Comparison of ENCODE assay signal across 10 cellular contexts in the genomic region with DNA sequence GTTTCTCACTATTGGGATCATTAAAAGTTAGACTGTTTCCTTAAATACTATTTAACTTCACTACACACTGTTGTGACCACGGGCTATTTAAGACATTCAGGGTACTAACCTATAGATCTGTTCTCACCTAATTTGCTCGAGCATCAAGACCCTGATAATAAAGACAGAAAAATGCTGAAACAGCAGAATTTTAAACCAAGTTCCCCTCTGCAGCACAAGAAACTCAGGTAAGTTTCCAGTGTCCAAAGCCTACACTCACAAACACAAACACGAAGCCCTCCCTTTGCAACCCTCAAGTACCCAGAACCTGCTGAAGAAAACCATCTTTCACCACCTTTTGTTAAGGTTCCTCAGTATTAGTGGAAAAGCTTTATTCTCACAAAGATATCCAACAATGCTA. TPM values are rescaled to one million over a fixed set of nuclear protein-coding genes. Genes with fewer than 3 reads are reported as not detected.
DNase-seq lines count a peak whose midpoint lies in the region; ATAC-seq, FAIRE-seq and TF ChIP-seq lines count a peak whose summit lies in the region.
"Had no signal": no experiment of that assay in that cellular context is flagged by ENCODE, and none has a peak within 500 bp of the region (broad histone marks: within the 10 kb centered on the region; RNA-seq: fewer than 3 reads in every experiment).

No MANE protein-coding gene starts in this region.

- peak overlapping the region; percentile 81 for H3K4me2 ChIP-seq in GM12878 (ENCODE audit: control insufficient read depth, insufficient read depth)

- H3K4me1 ChIP-seq in HUES48 (ENCODE audit: control insufficient read depth, insufficient read depth, low read length) (peaks cover 56% of the 10 kb centered on the region), GM12878 (ENCODE audit: control insufficient read depth, insufficient read depth, low read length) (peaks cover 12% of the 10 kb centered on the region), mucosa of rectum (ENCODE audit: control insufficient read depth in 2 of 2, insufficient read depth in 2 of 2, low read length in 2 of 2) (peaks cover 49 to 60% of the 10 kb centered on the region in 2 donors)

- H3K27ac ChIP-seq in AG04450 (ENCODE audit: low read depth, low read length), result no peak overlapping the region
- no peak overlapping the region for H3K27ac ChIP-seq in HUES48 (ENCODE audit: low read depth, low read length)
- peak overlapping the region; percentile 98 for H3K27ac ChIP-seq in GM12878 (ENCODE audit: control insufficient read depth, insufficient read depth)
- H3K27ac ChIP-seq in mucosa of rectum (ENCODE audit: low read depth in 2 of 2, low read length in 2 of 2), result peak overlapping the region; percentile 99

- WGBS in GM12878 (ENCODE audit: insufficient coverage, insufficient replicate concordance, low lambda C conversion rate, missing lambda C conversion rate), result 0% methylated on average over 3 of the region's 3 CpGs

- RAD21 ChIA-PET in GM12878 (lab: Charles Lee; ENCODE audit: unreplicated experiment), result interaction anchor here (1.1 to 3.3 kb wide), 4 partner anchors 8 to 67 kb away, joined by 3 to 31 read pairs (median 6); no protein-coding TSS in a partner anchor

- TF ChIP-seq POLR2A in GM12878 (IDR thresholded peaks at IDR 0.05; ENCODE audit: low read depth, low read length), result no peak; the same call in 1 of the 2 replicates

- H4K20me1 ChIP-seq in GM12878 (ENCODE audit: control insufficient read depth, insufficient read depth), result 0 out of 2 replicates have a peak, but pooled peaks cover 3% of the 10 kb centered on the region

- H3K79me2 ChIP-seq in GM12878 (ENCODE audit: control insufficient read depth, insufficient read depth, low read length), result peaks cover 98% of the 10 kb centered on the region

- peaks cover 4% of the 10 kb centered on the region; the same call in 1 of the 2 replicates for H3K9me3 ChIP-seq in AG04450 (ENCODE audit: control insufficient read depth, insufficient read depth, low read length)
- no peaks in the 10 kb centered on the region for H3K9me3 ChIP-seq in HUES48 (ENCODE audit: control insufficient read depth, insufficient read depth, low read length)
- H3K9me3 ChIP-seq in GM12878 (replicated peaks; ENCODE audit: control insufficient read depth, insufficient read depth, low read length), result no peaks in the 10 kb centered on the region
- H3K9me3 ChIP-seq in mucosa of rectum (ENCODE audit: control insufficient read depth in 2 of 2, low read length in 2 of 2), result no peaks in the 10 kb centered on the region
- H3K9me3 ChIP-seq: pancreas had no signal

- TF ChIP-seq CTCF in AG04450 (IDR thresholded peaks at IDR 0.05; ENCODE audit: low read depth, low read length), result no peak
- no peak for TF ChIP-seq CTCF in GM12878 (IDR thresholded peaks at IDR 0.05 in 2 of 3, conservative IDR thresholded peaks at IDR 0.05 in 1 of 3; ENCODE audit: control insufficient read depth in 2 of 3, extremely low read depth in 1 of 3, insufficient read depth in 1 of 3, low read depth in 3 of 3, low read length in 3 of 3)

- intact Hi-C loops in GM12878 (cut with micrococcal nuclease; ENCODE audit: unreplicated experiment), result no loop called here

- no peak for TF ChIP-seq EP300 in GM12878 (IDR thresholded peaks at IDR 0.05; ENCODE audit: borderline replicate concordance in 1 of 2, control insufficient read depth in 1 of 2, low read depth in 2 of 2, low read length in 2 of 2)

- no peak overlapping the region for H2AFZ ChIP-seq in GM12878 (ENCODE audit: control insufficient read depth, low read depth, low read length)

- ATAC-seq in GM12878 (no peak), GM19324 (IDR thresholded peaks at IDR 0.05; ENCODE audit: low FRiP score, unreplicated experiment) (no peak)
- ATAC-seq: pancreas had no signal

- CTCF ChIA-PET in AG04450 (lab: Charles Lee) (interaction anchor here (0.6 to 3.8 kb wide), 3 partner anchors 27 to 460 kb away, joined by 4 to 16 read pairs (median 6); no protein-coding TSS in a partner anchor), GM12878 (lab: Yijun Ruan, JAX) (interaction anchor here (1.0 to 7.4 kb wide), 5 partner anchors 9 to 284 kb away, joined by 4 to 88 read pairs (median 6); no protein-coding TSS in a partner anchor)

- no TSS peak for BruUV-seq in GM12878 (replicated peaks; lab: Mats Ljungman, UMichigan)

- peak overlapping the region; percentile 99; the same call in 1 of the 2 replicates for H3K9ac ChIP-seq in HUES48 (ENCODE audit: low read depth, low read length)
- peak overlapping the region; percentile 99 for H3K9ac ChIP-seq in GM12878 (ENCODE audit: control insufficient read depth, insufficient read depth, low read length)
- H3K9ac ChIP-seq in mucosa of rectum (ENCODE audit: low read depth in 1 of 2, low read length in 2 of 2), result peak overlapping the region in 1 of 2 donors; percentile 95

- FAIRE-seq in GM12878 (lab: Jason Lieb, UNC), result no peak
- FAIRE-seq: pancreas had no signal

- in situ Hi-C loops in GM12878 (cut with MboI), result no loop called here

- TF ChIP-seq RAD21 in GM12878 (IDR thresholded peaks at IDR 0.05; ENCODE audit: insufficient read depth, low read depth, low read length), result no peak

- H3K36me3 ChIP-seq in HUES48 (ENCODE audit: control insufficient read depth, insufficient read depth, low read length), result peaks cover 58% of the 10 kb centered on the region
- H3K36me3 ChIP-seq in GM12878 (ENCODE audit: control insufficient read depth in 2 of 2, insufficient read depth in 2 of 2, low read length in 1 of 2), result peaks cover 0 to 6% of the 10 kb centered on the region in 2 experiments; a peak in 1 of 4 replicates
- peaks cover 4 to 6% of the 10 kb centered on the region in 2 donors for H3K36me3 ChIP-seq in mucosa of rectum (ENCODE audit: control insufficient read depth in 2 of 2, insufficient read depth in 2 of 2, low read length in 2 of 2)
- H3K36me3 ChIP-seq: pancreas had no signal

- POLR2A ChIA-PET in AG04450 (lab: Yijun Ruan, JAX), result no interaction called here
- POLR2A ChIA-PET in GM12878 (lab: Charles Lee), result interaction anchor here (0.5 to 5.5 kb wide), 5 partner anchors 8 to 1078 kb away, joined by 3 to 74 read pairs (median 6); partner anchors contain the start of gene DSTN

- DNase-seq in AG04450 (ENCODE audit: low read depth, low spot score) (no peak), GM12878 (ENCODE audit: low read depth, low spot score) (no peak), NOMO-1 treated with DMSO at 0.1 percent for 48 hours (lab: John Stamatoyannopoulos, UW; ENCODE audit: unreplicated experiment) (no peak), NCI-H82 (lab: John Stamatoyannopoulos, UW) (no peak), H4 (ENCODE audit: low spot score) (no peak)
- DNase-seq: NCI-H524, pancreas had no signal

- SMC1A ChIA-PET in GM12878 (lab: Charles Lee; ENCODE audit: uncharacterized antibody, unreplicated experiment), result interaction anchor here (0.7 to 3.4 kb wide), 9 partner anchors 8 to 542 kb away, joined by 3 to 15 read pairs (median 8); no protein-coding TSS in a partner anchor

- H3K27me3 ChIP-seq in AG04450 (ENCODE audit: control insufficient read depth, insufficient read depth, low read length) (no peaks in the 10 kb centered on the region), HUES48 (ENCODE audit: control insufficient read depth, insufficient read depth, low read length) (no peaks in the 10 kb centered on the region), GM12878 (replicated peaks in 1 of 2; ENCODE audit: control insufficient read depth in 2 of 2, insufficient read depth in 2 of 2, low read length in 1 of 2) (no peaks in the 10 kb centered on the region), mucosa of rectum (ENCODE audit: control insufficient read depth in 2 of 2, insufficient read depth in 2 of 2, low read length in 2 of 2) (no peaks in the 10 kb centered on the region)
- H3K27me3 ChIP-seq: pancreas had no signal

- H3K4me3 ChIP-seq in AG04450 (ENCODE audit: low read depth, low read length) (peak overlapping the region; percentile 12), HUES48 (ENCODE audit: low read depth, low read length) (peak overlapping the region; percentile 79), GM12878 (peak overlapping the region; percentile 86), mucosa of rectum (ENCODE audit: low read length in 2 of 2) (peak overlapping the region in 1 of 2 donors; percentile 100)
- H3K4me3 ChIP-seq: pancreas had no signal

RNA-seq across cellular contexts. Expression of gene SNX5, which starts 4.0 kb away (rescaled TPM):
- polyA plus RNA-seq in AG04450 (2011; rRNA removed) (109 and 150 TPM in 2 replicates), GM12878 (2011; rRNA removed) (288 and 497 TPM in 2 replicates), GM12878 (2014; fragmentation: Illumina TruSeq; extraction: Trizol) (301 and 362 TPM in 2 replicates), GM12878 (2014; fragmentation: Nextera tagmentation; extraction: Ambion mirVana) (100 to 1,000 TPM in 1 of 2 experiments, 10 to 100 TPM in 1; 92.9 to 152 TPM), GM12878 (2014; rRNA removed) (242 and 292 TPM in 2 replicates), GM12878 (2016; fragmentation: Nextera tagmentation; extraction: Ambion mirVana) (100 to 1,000 TPM; 154 to 178 TPM)
- polyA minus RNA-seq in AG04450 (2011; rRNA and poly(A)+ RNA removed), result 96.3 and 104 TPM in 2 replicates
- total RNA-seq in GM12878 (2013; cell fraction: nucleolus; rRNA removed), result 632 and 668 TPM in 2 replicates
- total RNA-seq in GM12878 (2014; rRNA removed) (254 and 275 TPM in 2 replicates), GM12878 (2014; rRNA removed; fragmentation: Illumina TruSeq; extraction: Trizol) (303 and 316 TPM in 2 replicates), GM12878 (2021) (216 and 236 TPM in 2 replicates)
- 155 TPM for polyA plus RNA-seq in GM12878 (2011; ENCODE audit: low read depth)
- polyA plus RNA-seq in GM12878 (2011; cell fraction: cytosol; rRNA removed), result 153 and 185 TPM in 2 replicates
- polyA plus RNA-seq in GM12878 (2011; cell fraction: nucleus; rRNA removed), result 284 and 322 TPM in 2 replicates
- polyA plus RNA-seq in GM12878 (2012), result 206 and 209 TPM in 2 replicates
- 166 and 193 TPM in 2 replicates for polyA minus RNA-seq in GM12878 (2011; rRNA and poly(A)+ RNA removed)
- 77.5 and 93.6 TPM in 2 replicates for polyA minus RNA-seq in GM12878 (2011; cell fraction: cytosol; rRNA and poly(A)+ RNA removed)
- 192 and 319 TPM in 2 replicates for polyA minus RNA-seq in GM12878 (2011; cell fraction: nucleus; rRNA and poly(A)+ RNA removed)
- total RNA-seq in H4 (2014; rRNA removed; shearing (Covaris generic)), result 85.0 and 114 TPM in 2 replicates

RNA-seq across cellular contexts. Expression of gene MGME1, which starts 4.2 kb away (rescaled TPM):
- polyA plus RNA-seq in AG04450 (2011; rRNA removed), result 9.9 and 13.5 TPM in 2 replicates
- 8.7 and 11.0 TPM in 2 replicates for polyA minus RNA-seq in AG04450 (2011; rRNA and poly(A)+ RNA removed)
- 31.0 and 35.6 TPM in 2 replicates for total RNA-seq in GM12878 (2013; cell fraction: nucleolus; rRNA removed)
- total RNA-seq in GM12878 (2014; rRNA removed), result 15.7 and 18.0 TPM in 2 replicates
- total RNA-seq in GM12878 (2014; rRNA removed; fragmentation: Illumina TruSeq; extraction: Trizol), result 33.6 and 33.7 TPM in 2 replicates
- 26.8 and 27.6 TPM in 2 replicates for total RNA-seq in GM12878 (2021)
- 24.8 TPM for polyA plus RNA-seq in GM12878 (2011; ENCODE audit: low read depth)
- polyA plus RNA-seq in GM12878 (2011; rRNA removed), result 35.2 and 46.4 TPM in 2 replicates
- 16.6 and 18.2 TPM in 2 replicates for polyA plus RNA-seq in GM12878 (2011; cell fraction: cytosol; rRNA removed)
- 15.8 and 17.2 TPM in 2 replicates for polyA plus RNA-seq in GM12878 (2011; cell fraction: nucleus; rRNA removed)
- 23.4 and 24.9 TPM in 2 replicates for polyA plus RNA-seq in GM12878 (2012)
- polyA plus RNA-seq in GM12878 (2014; fragmentation: Illumina TruSeq; extraction: Trizol), result 44.8 and 48.9 TPM in 2 replicates
- polyA plus RNA-seq in GM12878 (2014; fragmentation: Nextera tagmentation; extraction: Ambion mirVana), result 10 to 100 TPM; 13.4 to 14.1 TPM
- 21.2 and 24.7 TPM in 2 replicates for polyA plus RNA-seq in GM12878 (2014; rRNA removed)
- polyA plus RNA-seq in GM12878 (2016; fragmentation: Nextera tagmentation; extraction: Ambion mirVana), result 10 to 100 TPM; 37.9 to 40.8 TPM
- 23.3 and 27.0 TPM in 2 replicates for polyA minus RNA-seq in GM12878 (2011; rRNA and poly(A)+ RNA removed)
- 14.6 and 16.2 TPM in 2 replicates for polyA minus RNA-seq in GM12878 (2011; cell fraction: cytosol; rRNA and poly(A)+ RNA removed)
- 18.8 and 21.9 TPM in 2 replicates for polyA minus RNA-seq in GM12878 (2011; cell fraction: nucleus; rRNA and poly(A)+ RNA removed)
- total RNA-seq in H4 (2014; rRNA removed; shearing (Covaris generic)), result 9.5 and 12.0 TPM in 2 replicates

Comparison
In these comparisons a context has a peak if more than half of its experiments do, and no peak if none do; other contexts are left out.
1. H3K27ac ChIP-seq: peak in GM12878 (single experiment) and mucosa of rectum (2 of 2); none in AG04450 (single experiment) and HUES48 (single experiment).